8 cellular contexts compared by ENCODE assay signal in the genomic region with DNA sequence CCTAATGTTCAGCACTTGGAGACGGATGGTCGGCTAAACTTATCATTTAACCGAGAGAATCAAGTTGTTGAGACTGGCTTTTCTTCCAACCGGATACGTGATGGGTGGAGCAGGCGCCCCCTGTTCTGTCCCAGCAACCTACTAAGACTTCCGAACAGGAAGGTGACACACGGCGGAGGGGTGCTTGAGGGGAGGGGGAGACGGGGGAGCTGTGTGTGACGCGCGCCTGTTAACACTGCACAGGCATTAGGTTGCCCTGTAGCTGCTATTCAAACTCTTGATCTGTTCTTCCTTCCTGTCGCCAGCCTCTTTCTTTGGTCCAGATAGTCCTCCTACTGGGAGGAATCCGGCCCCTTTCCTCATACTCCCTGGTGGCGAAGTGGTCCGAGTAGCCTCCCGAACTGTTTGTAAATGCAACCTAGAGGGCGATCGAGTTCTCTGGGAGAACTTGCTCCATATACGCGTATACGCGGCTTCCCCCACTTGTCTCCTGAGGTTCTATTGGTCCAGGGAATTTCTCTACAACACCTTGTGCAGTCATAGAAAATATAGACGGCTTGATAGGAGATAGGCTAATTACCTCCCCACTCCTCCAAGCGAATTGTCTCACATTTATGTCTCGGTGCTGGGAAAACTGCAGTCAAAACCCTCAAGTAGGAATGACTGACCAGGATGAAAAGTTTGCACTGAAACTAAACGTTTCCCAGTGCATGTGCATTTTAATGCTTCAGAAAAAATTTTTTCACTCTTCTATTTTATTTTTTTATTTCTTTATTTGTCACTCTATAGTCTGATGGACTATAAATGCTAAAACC.
DNase-seq lines count a peak whose midpoint lies in the region; ATAC-seq and TF ChIP-seq lines count a peak whose summit lies in the region.

No MANE protein-coding gene starts in this region.

- peaks cover 10% of the 10 kb centered on the region for H3K4me1 ChIP-seq in smooth muscle cell (ENCODE audit: low read depth)

- peaks cover 5% of the 10 kb centered on the region for H3K79me2 ChIP-seq in smooth muscle cell (ENCODE audit: low read depth)

- H3K4me2 ChIP-seq in smooth muscle cell = peak overlapping the region; percentile 79

- peak overlapping the region; percentile 41 for H3K4me3 ChIP-seq in smooth muscle cell

- peaks cover 5% of the 10 kb centered on the region for H4K20me1 ChIP-seq in smooth muscle cell (ENCODE audit: low read depth)

- ATAC-seq in GM18868 (IDR thresholded peaks at IDR 0.05; ENCODE audit: unreplicated experiment) (peak; percentile 27), GM19467 (IDR thresholded peaks at IDR 0.05; ENCODE audit: unreplicated experiment) (no peak), HG02885 (IDR thresholded peaks at IDR 0.05; ENCODE audit: poor library complexity, unreplicated experiment) (no peak)
- ATAC-seq in central memory CD8-positive, alpha-beta T cell (replicated peaks; ENCODE audit: extremely low read depth, poor library complexity, severe bottlenecking) = peak; percentile 75

- peak overlapping the region; percentile 38 for H3K27ac Mint-ChIP-seq in central memory CD8-positive, alpha-beta T cell (ENCODE audit: low read depth)

- H3K27ac ChIP-seq in smooth muscle cell (ENCODE audit: low read depth) = peak overlapping the region; percentile 46

- H3K9me3 Mint-ChIP-seq in central memory CD8-positive, alpha-beta T cell = no peaks in the 10 kb centered on the region

- peaks cover 12% of the 10 kb centered on the region for H3K36me3 Mint-ChIP-seq in central memory CD8-positive, alpha-beta T cell (ENCODE audit: insufficient read depth)

- H3K4me1 Mint-ChIP-seq in central memory CD8-positive, alpha-beta T cell = peaks cover 33% of the 10 kb centered on the region

- 6% methylated on average over 28 of the region's 28 CpGs for WGBS in smooth muscle cell (ENCODE audit: low lambda C conversion rate)

- no peaks in the 10 kb centered on the region for H3K36me3 ChIP-seq in smooth muscle cell (ENCODE audit: low read depth)

- no peaks in the 10 kb centered on the region for H3K9me3 ChIP-seq in smooth muscle cell (replicated peaks; ENCODE audit: low read depth)

- no peaks in the 10 kb centered on the region for H3K27me3 Mint-ChIP-seq in central memory CD8-positive, alpha-beta T cell

- peak overlapping the region; percentile 64 for H2AFZ ChIP-seq in smooth muscle cell (ENCODE audit: low read depth)

- peak overlapping the region; percentile 74 for H3K4me3 Mint-ChIP-seq in central memory CD8-positive, alpha-beta T cell

- peak; percentile 78 for TF ChIP-seq CTCF in smooth muscle cell (IDR thresholded peaks at IDR 0.05; ENCODE audit: borderline replicate concordance, insufficient read depth, poor library complexity, severe bottlenecking)

- H3K9ac ChIP-seq in smooth muscle cell (ENCODE audit: low read depth) = peak overlapping the region; percentile 4

- H3K27me3 ChIP-seq in smooth muscle cell (ENCODE audit: low read depth) = no peaks in the 10 kb centered on the region

- DNase-seq in NCI-H2029 treated with DMSO at 0.1 percent for 48 hours (lab: John Stamatoyannopoulos, UW) (peak; percentile 10), inferior parietal cortex (ENCODE audit: extremely low spot score) (peak; percentile 91), smooth muscle cell (lab: John Stamatoyannopoulos, UW; ENCODE audit: unreplicated experiment) (peak; percentile 19)
- DNase-seq in activated CD4-positive, CD25-positive, alpha-beta regulatory T cell treated with anti-CD3 and anti-CD28 coated beads, Interleukin-2, amount 50 U/mL, for 72 hours = peak; percentile 66
- peak; percentile 40 to 65 for DNase-seq in central memory CD8-positive, alpha-beta T cell (ENCODE audit: low spot score in 2 of 2)

- H3F3A ChIP-seq in smooth muscle cell (ENCODE audit: low read depth) = peaks cover 6% of the 10 kb centered on the region

Comparison
In these comparisons a context has a peak if more than half of its experiments do, and no peak if none do; other contexts are left out.
1. ATAC-seq: peak in GM18868 (single experiment) and central memory CD8-positive, alpha-beta T cell (single experiment); none in GM19467 (single experiment) and HG02885 (single experiment).
2. DNase-seq: peak in every context shown above with its lines; median percentile 91 in inferior parietal cortex; 66 in activated CD4-positive, CD25-positive, alpha-beta regulatory T cell treated with anti-CD3 and anti-CD28 coated beads, Interleukin-2, amount 50 U/mL, for 72 hours; 52 in central memory CD8-positive, alpha-beta T cell; 19 in smooth muscle cell; 10 in NCI-H2029 treated with DMSO at 0.1 percent for 48 hours.